ENCODE assay signal across 19 cellular contexts in genomic region chr10:31978158-31978483, GRCh38. TPM values are rescaled to one million over a fixed set of nuclear protein-coding genes. Genes with fewer than 3 reads are reported as not detected.
DNase-seq lines count a peak whose midpoint lies in the region; ATAC-seq and TF ChIP-seq lines count a peak whose summit lies in the region.
"Had no signal": no experiment of that assay in that cellular context is flagged by ENCODE, and none has a peak within 500 bp of the region (broad histone marks: within the 10 kb centered on the region; RNA-seq: fewer than 3 reads in every experiment).

No MANE protein-coding gene starts in this region.

- peaks cover 5% of the 10 kb centered on the region for H3K9me3 Mint-ChIP-seq in activated naive CD8-positive, alpha-beta T cell treated with anti-CD3 and anti-CD28 coated beads, Interleukin-2, amount 10 ng/mL, durations not matched to agents 7 days and 5 days
- peaks cover 8% of the 10 kb centered on the region for H3K9me3 Mint-ChIP-seq in activated naive CD8-positive, alpha-beta T cell treated with anti-CD3 and anti-CD28 coated beads, Interleukin-2, amount 50 U/mL, for 24 hours
- H3K9me3 Mint-ChIP-seq in endodermal cell, result peaks cover 25% of the 10 kb centered on the region

- H3K36me3 ChIP-seq in Loucy (ENCODE audit: insufficient read depth, low read length) (no peaks in the 10 kb centered on the region), endodermal cell (ENCODE audit: control insufficient read depth, insufficient read depth, low read length) (peaks cover 1% of the 10 kb centered on the region), neutrophil (no peaks in the 10 kb centered on the region)

- H2AFZ ChIP-seq in Loucy (ENCODE audit: low read length), result no peak overlapping the region

- POLR2A ChIA-PET in activated naive CD8-positive, alpha-beta T cell treated with anti-CD3 and anti-CD28 coated beads, Interleukin-2, amount 10 ng/mL, durations not matched to agents 7 days and 5 days (lab: Charles Lee), result no interaction called here

- no peak for ATAC-seq in activated naive CD8-positive, alpha-beta T cell treated with anti-CD3 and anti-CD28 coated beads, Interleukin-2, amount 10 ng/mL, durations not matched to agents 7 days and 5 days (ENCODE audit: low read depth)
- ATAC-seq in activated naive CD8-positive, alpha-beta T cell treated with anti-CD3 and anti-CD28 coated beads, Interleukin-2, amount 50 U/mL, for 24 hours, result no peak
- ATAC-seq in GM18858 (IDR thresholded peaks at IDR 0.05; ENCODE audit: unreplicated experiment), result no peak

- H3K9me3 ChIP-seq in Loucy (ENCODE audit: insufficient read depth, low read depth, low read length) (no peaks in the 10 kb centered on the region; the same call in 1 of the 2 replicates), endodermal cell (ENCODE audit: control insufficient read depth, low read length) (peaks cover 18% of the 10 kb centered on the region), neutrophil (no peaks in the 10 kb centered on the region)

- WGBS in endodermal cell (ENCODE audit: insufficient coverage in 1 of 2, insufficient read length in 1 of 2), 2 experiments, result 78 to 80% methylated on average over 1 to 2 of the region's 2 CpGs

- H3K4me1 ChIP-seq in Loucy (ENCODE audit: insufficient read depth, low read length, poor library complexity, severe bottlenecking) (peaks cover 19% of the 10 kb centered on the region), endodermal cell (ENCODE audit: control insufficient read depth, insufficient read depth, low read length) (no peaks in the 10 kb centered on the region), neutrophil (ENCODE audit: control insufficient read depth in 1 of 2, insufficient read depth in 1 of 2, low read depth in 1 of 2, low read length in 1 of 2) (peaks cover 51 to 52% of the 10 kb centered on the region in 2 experiments)

- H3K9ac ChIP-seq in Loucy (ENCODE audit: low read depth, low read length, poor library complexity, severe bottlenecking) (no peak overlapping the region), endodermal cell (ENCODE audit: extremely low read depth, low read length, poor library complexity, severe bottlenecking) (no peak overlapping the region)

- peak overlapping the region; percentile 56 for H3K4me2 ChIP-seq in Loucy (ENCODE audit: low read depth, low read length, poor library complexity, severe bottlenecking)

- H3K4me1 Mint-ChIP-seq in activated naive CD8-positive, alpha-beta T cell treated with anti-CD3 and anti-CD28 coated beads, Interleukin-2, amount 10 ng/mL, durations not matched to agents 7 days and 5 days, result peaks cover 28% of the 10 kb centered on the region
- peaks cover 26% of the 10 kb centered on the region for H3K4me1 Mint-ChIP-seq in activated naive CD8-positive, alpha-beta T cell treated with anti-CD3 and anti-CD28 coated beads, Interleukin-2, amount 50 U/mL, for 24 hours
- H3K4me1 Mint-ChIP-seq in endodermal cell, result peaks cover 6% of the 10 kb centered on the region

- peak overlapping the region; percentile 59 for H3K4me3 Mint-ChIP-seq in activated naive CD8-positive, alpha-beta T cell treated with anti-CD3 and anti-CD28 coated beads, Interleukin-2, amount 10 ng/mL, durations not matched to agents 7 days and 5 days
- H3K4me3 Mint-ChIP-seq in activated naive CD8-positive, alpha-beta T cell treated with anti-CD3 and anti-CD28 coated beads, Interleukin-2, amount 50 U/mL, for 24 hours, result no peak overlapping the region
- no peak overlapping the region for H3K4me3 Mint-ChIP-seq in endodermal cell
- H3K4me3 Mint-ChIP-seq: H9 had no signal

- TF ChIP-seq CTCF in Loucy (conservative IDR thresholded peaks at IDR 0.05; ENCODE audit: low read length) (no peak), endodermal cell (conservative IDR thresholded peaks at IDR 0.05) (no peak), neutrophil (IDR thresholded peaks at IDR 0.05) (no peak), GM13976 (IDR thresholded peaks at IDR 0.05; ENCODE audit: borderline replicate concordance, control extremely low read depth, extremely low read depth, insufficient read depth, missing control alignments) (no peak)

- no peaks in the 10 kb centered on the region for H3K9me2 ChIP-seq in Loucy (replicated peaks; ENCODE audit: low read depth, low read length)

- H3K27ac ChIP-seq in endodermal cell (ENCODE audit: low read depth, low read length) (peak overlapping the region; percentile 21), neutrophil (peak overlapping the region; percentile 84)
- H3K27ac ChIP-seq: 22Rv1 had no signal

- no peaks in the 10 kb centered on the region for H3F3A ChIP-seq in Loucy (ENCODE audit: low read depth)

- no peak overlapping the region for H3K27ac Mint-ChIP-seq in activated naive CD8-positive, alpha-beta T cell treated with anti-CD3 and anti-CD28 coated beads, Interleukin-2, amount 10 ng/mL, durations not matched to agents 7 days and 5 days
- H3K27ac Mint-ChIP-seq in activated naive CD8-positive, alpha-beta T cell treated with anti-CD3 and anti-CD28 coated beads, Interleukin-2, amount 50 U/mL, for 24 hours, result no peak overlapping the region
- H3K27ac Mint-ChIP-seq in endodermal cell, result no peak overlapping the region
- H3K27ac Mint-ChIP-seq: CD8-positive, alpha-beta memory T cell had no signal

- H3K4me3 ChIP-seq in Loucy (ENCODE audit: low read length, poor library complexity, severe bottlenecking) (no peak overlapping the region), endodermal cell (ENCODE audit: low read length) (no peak overlapping the region), neutrophil (ENCODE audit: low read depth in 1 of 2, low read length in 1 of 2) (peak overlapping the region; percentile 46 to 55)

- peaks cover 2% of the 10 kb centered on the region for H3K36me3 Mint-ChIP-seq in activated naive CD8-positive, alpha-beta T cell treated with anti-CD3 and anti-CD28 coated beads, Interleukin-2, amount 10 ng/mL, durations not matched to agents 7 days and 5 days
- H3K36me3 Mint-ChIP-seq in activated naive CD8-positive, alpha-beta T cell treated with anti-CD3 and anti-CD28 coated beads, Interleukin-2, amount 50 U/mL, for 24 hours (ENCODE audit: low read depth), result no peaks in the 10 kb centered on the region
- peaks cover 32% of the 10 kb centered on the region for H3K36me3 Mint-ChIP-seq in endodermal cell (ENCODE audit: low read depth)
- H3K36me3 Mint-ChIP-seq: CD8-positive, alpha-beta memory T cell had no signal

- H4K20me1 ChIP-seq in Loucy (ENCODE audit: insufficient read depth, low read length, poor library complexity, severe bottlenecking), result no peaks in the 10 kb centered on the region

- in situ Hi-C loops in GM13976 (cut with MboI; ENCODE audit: low sequenced_read_pairs, unreplicated experiment), result no loop called here

- DNase-seq in activated naive CD8-positive, alpha-beta T cell treated with anti-CD3 and anti-CD28 coated beads, Interleukin-2, amount 10 ng/mL, durations not matched to agents 7 days and 5 days, result no peak
- DNase-seq in activated naive CD8-positive, alpha-beta T cell treated with anti-CD3 and anti-CD28 coated beads, Interleukin-2, amount 50 U/mL, for 24 hours, result no peak
- DNase-seq in endodermal cell, result no peak
- no peak for DNase-seq in GM13976 (ENCODE audit: low spot score)
- DNase-seq in midbrain (lab: John Stamatoyannopoulos, UW), result no peak
- DNase-seq: DMS79, H9, NCI-H1105 treated with DMSO at 0.1 percent for 48 hours, NCI-H1694, NCI-H2081 treated with DMSO at 0.1 percent for 48 hours, NCI-H446 treated with DMSO at 0.1 percent for 48 hours, NCI-H748 treated with DMSO at 0.1 percent for 48 hours, RPMI8226, SHP77 treated with DMSO at 0.1 percent for 48 hours had no signal

- H3K79me2 ChIP-seq in Loucy (ENCODE audit: insufficient read depth, low read length), result no peaks in the 10 kb centered on the region

- peaks cover 2% of the 10 kb centered on the region for H3K27me3 Mint-ChIP-seq in activated naive CD8-positive, alpha-beta T cell treated with anti-CD3 and anti-CD28 coated beads, Interleukin-2, amount 10 ng/mL, durations not matched to agents 7 days and 5 days
- H3K27me3 Mint-ChIP-seq in activated naive CD8-positive, alpha-beta T cell treated with anti-CD3 and anti-CD28 coated beads, Interleukin-2, amount 50 U/mL, for 24 hours, result peaks cover 2% of the 10 kb centered on the region
- H3K27me3 Mint-ChIP-seq in endodermal cell (ENCODE audit: insufficient read depth), result no peaks in the 10 kb centered on the region

- H3K27me3 ChIP-seq in Loucy (ENCODE audit: insufficient read depth, low read length, poor library complexity, severe bottlenecking), result no peaks in the 10 kb centered on the region
- no peaks in the 10 kb centered on the region for H3K27me3 ChIP-seq in endodermal cell (ENCODE audit: control insufficient read depth, insufficient read depth, low read length, poor library complexity, severe bottlenecking)
- H3K27me3 ChIP-seq in neutrophil, result no peaks in the 10 kb centered on the region

RNA-seq across cellular contexts. Expression of gene ARHGAP12, which starts 49.5 kb away (rescaled TPM):
- 10 to 100 TPM; 15.0 to 15.9 TPM for total RNA-seq in activated naive CD8-positive, alpha-beta T cell treated with anti-CD3 and anti-CD28 coated beads, Interleukin-2, amount 10 ng/mL, durations not matched to agents 7 days and 5 days
- 10 to 100 TPM; 49.6 to 49.8 TPM for total RNA-seq in endodermal cell
- polyA plus RNA-seq in endodermal cell (2013, experiment 1 of 2), result 25.0 TPM
- 26.7 TPM for polyA plus RNA-seq in endodermal cell (2013, experiment 2 of 2)

Comparison
In these comparisons a context has a peak if more than half of its experiments do, and no peak if none do; other contexts are left out.
1. H3K4me3 ChIP-seq: peak in neutrophil (2 of 2); none in Loucy (single experiment) and endodermal cell (single experiment).